In genomic region chr3:162142511-162142910, GRCh38 we compare ENCODE assay signal across 19 cellular contexts.
A peak's percentile ranks its signal among the peaks of the same experiment; 100 is the strongest.
DNase-seq lines count a peak whose midpoint lies in the region; ATAC-seq, FAIRE-seq and TF ChIP-seq lines count a peak whose summit lies in the region.
"Had no signal": no experiment of that assay in that cellular context is flagged by ENCODE, and none has a peak within 500 bp of the region (broad histone marks: within the 10 kb centered on the region; RNA-seq: fewer than 3 reads in every experiment).

No MANE protein-coding gene starts in this region.

- H3K9me3 ChIP-seq in Karpas-422 (ENCODE audit: low read length): peaks cover 39% of the 10 kb centered on the region
- H3K9me3 ChIP-seq: heart left ventricle had no signal

- no peaks in the 10 kb centered on the region for H3K4me1 ChIP-seq in Karpas-422 (ENCODE audit: low read length)

- no peak for TF ChIP-seq CTCF in bronchial epithelial cell (IDR thresholded peaks at IDR 0.05; ENCODE audit: insufficient read depth, low read length, severe bottlenecking)

- H3K27ac ChIP-seq in Karpas-422 (ENCODE audit: low read length): no peak overlapping the region
- H3K27ac ChIP-seq: heart left ventricle, VCaP had no signal

- peak; percentile 6 for DNase-seq in Daoy (ENCODE audit: low read depth)
- peak; percentile 63 for DNase-seq in M059J (ENCODE audit: low read depth)
- DNase-seq in bronchial epithelial cell (ENCODE audit: low read depth): peak; percentile 4
- DNase-seq in myocyte (ENCODE audit: low read depth): peak; percentile 38
- no peak for DNase-seq in effector CD4-positive, alpha-beta T cell
- DNase-seq in Karpas-422: no peak
- DNase-seq: activated CD8-positive, alpha-beta T cell treated with anti-CD3 and anti-CD28 coated beads for 36 hours; activated naive CD8-positive, alpha-beta T cell treated with anti-CD3 and anti-CD28 coated beads, Interleukin-2, amount 10 ng/mL, durations not matched to agents 7 days and 5 days; heart left ventricle; mesendoderm; NCI-H1092 treated with DMSO at 0.1 percent for 48 hours; NCI-H774; nephron progenitor cell; stimulated activated CD4-positive, alpha-beta T cell treated with anti-CD3 and anti-CD28 coated beads, Interleukin-2, amount 100 ng/mL, for 24 hours had no signal

- no peaks in the 10 kb centered on the region for H3K27me3 ChIP-seq in bronchial epithelial cell (ENCODE audit: control insufficient read depth, insufficient read depth, low read length)
- no peaks in the 10 kb centered on the region for H3K27me3 ChIP-seq in Karpas-422 (ENCODE audit: low read length)
- H3K27me3 ChIP-seq: heart left ventricle had no signal

- no peaks in the 10 kb centered on the region for H4K20me1 ChIP-seq in Karpas-422 (ENCODE audit: insufficient read depth, low read depth, low read length)

- no peak overlapping the region for H2AFZ ChIP-seq in Karpas-422 (ENCODE audit: low read length)

- FAIRE-seq in bronchial epithelial cell (lab: Jason Lieb, UNC): no peak
- FAIRE-seq: D721Med, keratinocyte had no signal

- H3K9me2 ChIP-seq in Karpas-422 (replicated peaks; ENCODE audit: insufficient read depth, low read length): no peaks in the 10 kb centered on the region

- no peaks in the 10 kb centered on the region for H3K36me3 ChIP-seq in bronchial epithelial cell (ENCODE audit: control insufficient read depth, insufficient read depth, low read length)
- H3K36me3 ChIP-seq in Karpas-422 (ENCODE audit: insufficient read depth, low read length): no peaks in the 10 kb centered on the region
- H3K36me3 ChIP-seq: heart left ventricle had no signal

- ATAC-seq in HG03342 (IDR thresholded peaks at IDR 0.05; ENCODE audit: unreplicated experiment) (no peak), HG02588 (IDR thresholded peaks at IDR 0.05; ENCODE audit: unreplicated experiment) (no peak)
- ATAC-seq: activated CD8-positive, alpha-beta T cell treated with anti-CD3 and anti-CD28 coated beads for 36 hours; heart left ventricle had no signal

- H3K9ac ChIP-seq in Karpas-422 (ENCODE audit: low read length): no peak overlapping the region

- no peaks in the 10 kb centered on the region for H3K79me2 ChIP-seq in Karpas-422 (ENCODE audit: low read length)

- H3K4me2 ChIP-seq in Karpas-422 (ENCODE audit: low read depth, low read length, poor library complexity, severe bottlenecking): no peak overlapping the region

- H3K4me3 ChIP-seq in bronchial epithelial cell (ENCODE audit: low read depth, low read length): no peak overlapping the region
- no peak overlapping the region for H3K4me3 ChIP-seq in Karpas-422 (ENCODE audit: low read length)
- H3K4me3 ChIP-seq: heart left ventricle had no signal

Comparison
In these comparisons a context has a peak if more than half of its experiments do, and no peak if none do; other contexts are left out.
1. DNase-seq: peak in Daoy (single experiment), M059J (single experiment), bronchial epithelial cell (single experiment) and myocyte (single experiment); none in effector CD4-positive, alpha-beta T cell (single experiment) and Karpas-422 (single experiment).